ENCODE assay signal across 29 cellular contexts in genomic region chr2:240069846-240070245, GRCh38. TPM values are rescaled to one million over a fixed set of nuclear protein-coding genes. Genes with fewer than 3 reads are reported as not detected.
"Had no signal": no experiment of that assay in that cellular context is flagged by ENCODE, and none has a peak within 500 bp of the region (broad histone marks: within the 10 kb centered on the region; RNA-seq: fewer than 3 reads in every experiment).

No MANE protein-coding gene starts in this region.

- H3K27ac ChIP-seq: brain microvascular endothelial cell, Peyer's patch had no signal

- H3K4me1 ChIP-seq: Peyer's patch had no signal

- H3K4me3 ChIP-seq: MG63, Peyer's patch had no signal

- H3K9me3 ChIP-seq: MG63, Peyer's patch had no signal

- DNase-seq: activated CD4-positive, alpha-beta T cell treated with anti-CD3 and anti-CD28 coated beads for 4 hours; activated CD8-positive, alpha-beta memory T cell treated with anti-CD3 and anti-CD28 coated beads, Interleukin-2, amount 50 U/mL, for 4 hours; activated CD8-positive, alpha-beta T cell treated with anti-CD3 and anti-CD28 coated beads for 36 hours; activated gamma-delta T cell treated with Interleukin-2 at 50 U/mL for 16 hours; activated naive CD4-positive, alpha-beta T cell treated with anti-CD3 and anti-CD28 coated beads, Interleukin-2, amount 10 ng/mL, durations not matched to agents 7 days and 5 days; activated naive CD8-positive, alpha-beta T cell treated with anti-CD3 and anti-CD28 coated beads for 36 hours; activated T-cell treated with anti-CD3 and anti-CD28 coated beads, Interleukin-2, amount 50 U/mL, for 72 hours; brain microvascular endothelial cell; caudate nucleus; KG1; MG63; MV-4-11; NCI-H1092 treated with DMSO at 0.1 percent for 48 hours; NCI-H1436 treated with DMSO at 0.1 percent for 48 hours; NCI-H187; NCI-H2081 treated with DMSO at 0.1 percent for 48 hours; NCI-H2171; NCI-H2227 treated with DMSO at 0.1 percent for 48 hours; NCI-H446 treated with DMSO at 0.1 percent for 48 hours; NCI-H526 treated with DMSO at 0.1 percent for 48 hours; NK-92 treated with Interleukin-12 subunit alpha and Interleukin-12 subunit beta, amount 100 ng/mL, for 24 hours; OCI-M1; Peyer's patch; SHP77 treated with DMSO at 0.1 percent for 48 hours had no signal

- H3K27me3 ChIP-seq: brain microvascular endothelial cell, Peyer's patch had no signal

- ATAC-seq: activated CD4-positive, CD25-positive, alpha-beta regulatory T cell treated with anti-CD3 and anti-CD28 coated beads, Interleukin-2, amount 50 U/mL, for 24 hours; activated CD8-positive, alpha-beta T cell treated with anti-CD3 and anti-CD28 coated beads for 36 hours; activated T-cell treated with anti-CD3 and anti-CD28 coated beads, Interleukin-2, amount 50 U/mL, for 72 hours had no signal

- H3K36me3 ChIP-seq: brain microvascular endothelial cell, MG63, Peyer's patch had no signal

RNA-seq across cellular contexts. Expression of gene OR6B3, which starts 16.5 kb away (rescaled TPM):
- total RNA-seq: activated CD8-positive, alpha-beta T cell treated with anti-CD3 and anti-CD28 coated beads for 36 hours; activated naive CD8-positive, alpha-beta T cell treated with anti-CD3 and anti-CD28 coated beads for 36 hours; activated T-cell treated with anti-CD3 and anti-CD28 coated beads, Interleukin-2, amount 50 U/mL, for 72 hours; activated T-helper 2 cell treated with anti-CD3 and anti-CD28 coated beads, Interferon-gamma antibody, Interleukin-2, Interleukin-4, amounts not matched to agents 10 μg/mL and 5 μg/mL and 100 μg/mL, durations not matched to agents 14 hours and 24 hours and 36 hours; LHCN-M2; Peyer's patch; SK-MEL-5 had no signal
- polyA plus RNA-seq: adipose tissue had no signal

RNA-seq across cellular contexts. Expression of gene OR6B2, which starts 39.6 kb away (rescaled TPM):
- total RNA-seq: activated CD8-positive, alpha-beta T cell treated with anti-CD3 and anti-CD28 coated beads for 36 hours; activated naive CD8-positive, alpha-beta T cell treated with anti-CD3 and anti-CD28 coated beads for 36 hours; activated T-cell treated with anti-CD3 and anti-CD28 coated beads, Interleukin-2, amount 50 U/mL, for 72 hours; activated T-helper 2 cell treated with anti-CD3 and anti-CD28 coated beads, Interferon-gamma antibody, Interleukin-2, Interleukin-4, amounts not matched to agents 10 μg/mL and 5 μg/mL and 100 μg/mL, durations not matched to agents 14 hours and 24 hours and 36 hours; LHCN-M2; Peyer's patch; SK-MEL-5 had no signal
- polyA plus RNA-seq: adipose tissue had no signal
